1 cellular context compared by ENCODE assay signal in genomic region chr13:50014404-50014803, GRCh38.
TF ChIP-seq lines count a peak whose summit lies in the region.

No MANE protein-coding gene starts in this region.

TF ChIP-seq in K562, 482 proteins besides CTCF, POLR2A, EP300 and RAD21 (continued from another document):
- TF ChIP-seq FOXA3 (CRISPR knock-in tag; conservative IDR thresholded peaks at IDR 0.05 in 1 of 2, IDR thresholded peaks at IDR 0.05 in 1 of 2) = no peak
- TF ChIP-seq KHSRP (IDR thresholded peaks at IDR 0.05) = no peak
- TF ChIP-seq, protein P1, sequence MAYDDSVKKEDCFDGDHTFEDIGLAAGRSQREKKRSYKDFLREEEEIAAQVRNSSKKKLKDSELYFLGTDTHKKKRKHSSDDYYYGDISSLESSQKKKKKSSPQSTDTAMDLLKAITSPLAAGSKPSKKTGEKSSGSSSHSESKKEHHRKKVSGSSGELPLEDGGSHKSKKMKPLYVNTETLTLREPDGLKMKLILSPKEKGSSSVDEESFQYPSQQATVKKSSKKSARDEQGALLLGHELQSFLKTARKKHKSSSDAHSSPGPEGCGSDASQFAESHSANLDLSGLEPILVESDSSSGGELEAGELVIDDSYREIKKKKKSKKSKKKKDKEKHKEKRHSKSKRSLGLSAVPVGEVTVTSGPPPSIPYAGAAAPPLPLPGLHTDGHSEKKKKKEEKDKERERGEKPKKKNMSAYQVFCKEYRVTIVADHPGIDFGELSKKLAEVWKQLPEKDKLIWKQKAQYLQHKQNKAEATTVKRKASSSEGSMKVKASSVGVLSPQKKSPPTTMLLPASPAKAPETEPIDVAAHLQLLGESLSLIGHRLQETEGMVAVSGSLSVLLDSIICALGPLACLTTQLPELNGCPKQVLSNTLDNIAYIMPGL (CRISPR knock-in tag; IDR thresholded peaks at IDR 0.05) = no peak
- no peak for TF ChIP-seq ESRRB (CRISPR knock-in tag; IDR thresholded peaks at IDR 0.05; ENCODE audit: borderline replicate concordance)
- peak; percentile 44; the same call in 1 of the 2 replicates for TF ChIP-seq NFIC (IDR thresholded peaks at IDR 0.05)
- TF ChIP-seq ZNF282 (CRISPR knock-in tag; IDR thresholded peaks at IDR 0.05) = no peak
- TF ChIP-seq STAT5A (IDR thresholded peaks at IDR 0.05; ENCODE audit: borderline replicate concordance, low read length) = no peak
- no peak for TF ChIP-seq TBP (optimal IDR thresholded peaks at IDR 0.05; ENCODE audit: low read depth, low read length)
- TF ChIP-seq ZKSCAN8 (CRISPR knock-in tag; IDR thresholded peaks at IDR 0.05) = no peak
- TF ChIP-seq POLR2B (IDR thresholded peaks at IDR 0.05; ENCODE audit: low read depth, partially characterized antibody) = no peak
TF ChIP-seq in K562: peak in this region for 21.
